Comparison of ENCODE assay signal across 8 cellular contexts in the genomic region with DNA sequence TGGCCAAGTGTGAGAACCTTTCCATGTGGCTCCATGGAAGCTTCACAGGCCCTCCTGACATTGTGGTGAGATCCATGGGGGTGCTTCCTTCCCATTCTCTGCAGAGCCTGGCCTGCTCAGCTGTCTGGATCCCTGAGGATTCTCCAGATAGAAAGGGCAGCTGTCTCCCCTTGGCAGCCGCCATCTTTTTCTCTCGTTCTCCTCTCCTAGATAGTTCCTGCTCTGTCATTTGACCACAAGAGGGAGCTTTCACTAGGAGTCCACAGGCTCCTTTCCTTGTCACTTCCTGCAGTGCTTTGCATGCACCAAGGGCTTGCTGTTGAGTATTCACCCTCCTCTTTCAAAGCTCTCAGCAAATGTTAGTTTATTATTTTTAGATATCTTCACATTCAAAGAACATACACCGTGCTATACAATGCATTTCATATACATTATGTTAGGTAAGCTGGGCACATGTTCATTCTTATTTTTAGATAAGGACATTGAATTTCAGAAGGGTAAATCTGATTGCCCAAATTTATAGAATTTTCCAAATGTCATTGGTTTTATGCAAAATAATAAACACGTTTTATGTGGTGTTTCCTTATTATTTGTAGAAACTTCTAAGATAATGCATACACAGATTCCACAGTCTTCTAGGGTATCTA.
DNase-seq lines count a peak whose midpoint lies in the region; ATAC-seq and TF ChIP-seq lines count a peak whose summit lies in the region.

No MANE protein-coding gene starts in this region.

- peak; percentile 59 for DNase-seq in Right ventricle myocardium inferior (ENCODE audit: missing footprints)
- no peak for DNase-seq in cardiac septum (ENCODE audit: low spot score)
- DNase-seq in HL-60 (ENCODE audit: low read depth in 1 of 2, low spot score in 1 of 2), result peak; percentile 45 to 85
- DNase-seq in NCI-H748 treated with DMSO at 0.1 percent for 48 hours (lab: John Stamatoyannopoulos, UW), result peak; percentile 96
- peak; percentile 77 for DNase-seq in amniotic epithelial cell (ENCODE audit: low read depth)
- peak; percentile 56 for DNase-seq in iPS DF 19.7 (ENCODE audit: low read depth, low spot score)
- peak in 2 of 3 donors; percentile 2 to 13 for DNase-seq in stimulated activated CD4-positive, alpha-beta T cell treated with anti-CD3 and anti-CD28 coated beads, TNF-alpha, amount 100 ng/mL, for 48 hours (ENCODE audit: low read depth in 3 of 3)

- no peaks in the 10 kb centered on the region for H3K27me3 ChIP-seq in HL-60 (ENCODE audit: insufficient read depth, poor library complexity, severe bottlenecking)

- intact Hi-C loops in Right ventricle myocardium inferior (cut with DNase I), result loop anchor here (5.0 kb wide), 2 partner anchors 38 to 102 kb away; no protein-coding TSS in a partner anchor
- intact Hi-C loops in cardiac septum (cut with DNase I), result loop anchor here (5.0 kb wide), 3 partner anchors 38 to 252 kb away; no protein-coding TSS in a partner anchor

- peak; percentile 42 for TF ChIP-seq CTCF in HL-60 (IDR thresholded peaks at IDR 0.05; ENCODE audit: insufficient read depth, low read length)

- ATAC-seq in Right ventricle myocardium inferior, result no peak
- ATAC-seq in HG03280 (IDR thresholded peaks at IDR 0.05; ENCODE audit: unreplicated experiment), result no peak

- no peak overlapping the region for H3K4me3 ChIP-seq in HL-60 (replicated peaks; ENCODE audit: insufficient read depth, low read length)

- peak overlapping the region; percentile 61 for H3K27ac ChIP-seq in HL-60 (replicated peaks)
